Comparison of ENCODE assay signal across 14 cellular contexts in the genomic region with DNA sequence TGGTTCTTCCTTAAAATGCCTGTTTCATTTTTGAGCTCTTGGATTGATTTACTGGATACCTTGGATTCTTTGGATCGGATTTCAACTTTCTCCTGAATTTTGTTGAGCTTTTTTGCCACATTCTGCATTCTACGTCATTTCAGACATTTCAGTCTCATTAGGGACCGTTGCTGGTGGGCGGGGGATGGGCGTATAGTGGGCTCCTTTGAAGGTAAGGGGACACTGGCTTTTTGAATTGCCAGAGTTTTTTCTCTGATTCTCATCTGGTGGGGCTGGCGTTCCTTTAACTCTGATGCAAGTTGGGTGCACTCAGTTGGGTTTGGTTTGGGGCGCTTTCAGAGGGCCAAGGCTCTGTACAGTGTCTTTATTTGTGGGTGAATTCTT.
A peak's percentile ranks its signal among the peaks of the same experiment; 100 is the strongest.
DNase-seq lines count a peak whose midpoint lies in the region; ATAC-seq and TF ChIP-seq lines count a peak whose summit lies in the region.
"Had no signal": no experiment of that assay in that cellular context is flagged by ENCODE, and none has a peak within 500 bp of the region (broad histone marks: within the 10 kb centered on the region; RNA-seq: fewer than 3 reads in every experiment).

No MANE protein-coding gene starts in this region.

- DNase-seq in SK-N-MC (ENCODE audit: low read depth, low spot score), result no peak
- no peak for DNase-seq in T-helper 9 cell
- DNase-seq in OCI-M2 (lab: John Stamatoyannopoulos, UW; ENCODE audit: unreplicated experiment), result no peak
- DNase-seq: activated CD4-positive, alpha-beta T cell treated with anti-CD3 and anti-CD28 coated beads, Interleukin-2, amount 50 U/mL, for 1 hour; activated effector memory CD4-positive, alpha-beta T cell treated with anti-CD3 and anti-CD28 coated beads, Interleukin-2, amount 50 U/mL, for 16 hours; NCI-H1436 treated with DMSO at 0.1 percent for 48 hours; stomach had no signal

- H3K9me3 Mint-ChIP-seq in nephron, result no peaks in the 10 kb centered on the region
- H3K9me3 Mint-ChIP-seq: IgD-negative memory B cell had no signal

- peaks cover 26% of the 10 kb centered on the region for H3K36me3 Mint-ChIP-seq in nephron (ENCODE audit: low read depth)

- no peaks in the 10 kb centered on the region for H3K9me3 ChIP-seq in SK-N-MC (ENCODE audit: low read depth, low read length)
- H3K9me3 ChIP-seq: stomach had no signal

- peak overlapping the region in 1 of 3 experiments; percentile 6 for H3K4me3 Mint-ChIP-seq in nephron

- ATAC-seq in GM18868 (IDR thresholded peaks at IDR 0.05; ENCODE audit: unreplicated experiment) (peak; percentile 7), HG02678 (IDR thresholded peaks at IDR 0.05; ENCODE audit: unreplicated experiment) (peak; percentile 9), HG03457 (IDR thresholded peaks at IDR 0.05; ENCODE audit: unreplicated experiment) (no peak)

- peaks cover 13% of the 10 kb centered on the region for H3K4me1 Mint-ChIP-seq in nephron

- H3K27ac Mint-ChIP-seq in nephron, result peak overlapping the region in 2 of 3 experiments; percentile 20 to 35
- H3K27ac Mint-ChIP-seq: CD4-positive, CD25-positive, alpha-beta regulatory T cell had no signal

- H3K27me3 Mint-ChIP-seq in nephron (ENCODE audit: low read depth), result no peaks in the 10 kb centered on the region
- H3K27me3 Mint-ChIP-seq: IgD-negative memory B cell had no signal

- peaks cover 19% of the 10 kb centered on the region for H3K36me3 ChIP-seq in SK-N-MC (ENCODE audit: insufficient read depth, low read length)
- H3K36me3 ChIP-seq: cardiac muscle cell had no signal

- no peak overlapping the region for H3K27ac ChIP-seq in SK-N-MC
- H3K27ac ChIP-seq: cardiac muscle cell, stomach had no signal

- H3K9ac ChIP-seq in SK-N-MC (ENCODE audit: insufficient read length), result no peak overlapping the region

- no peak for TF ChIP-seq CTCF in nephron (IDR thresholded peaks at IDR 0.05; ENCODE audit: unreplicated experiment in 3 of 3)

- peak overlapping the region; percentile 40 for H3K4me3 ChIP-seq in SK-N-MC
- H3K4me3 ChIP-seq: cardiac muscle cell had no signal
